8 cellular contexts compared by ENCODE assay signal in genomic region chr3:159763466-159764210, GRCh38.
DNase-seq lines count a peak whose midpoint lies in the region; ATAC-seq, FAIRE-seq and TF ChIP-seq lines count a peak whose summit lies in the region.

No MANE protein-coding gene starts in this region.

- peaks cover 22% of the 10 kb centered on the region for H3K4me1 ChIP-seq in neuron (ENCODE audit: insufficient read depth, low read length)

- no peak overlapping the region for H3K27ac ChIP-seq in CD4-positive, alpha-beta T cell (ENCODE audit: low read depth, low read length)

- POLR2A ChIA-PET in CD4-positive, alpha-beta T cell (lab: Charles Lee): no interaction called here

- H3K4me1 Mint-ChIP-seq in CD4-positive, alpha-beta T cell (ENCODE audit: low read depth): peaks cover 13% of the 10 kb centered on the region
- H3K4me1 Mint-ChIP-seq in activated T-helper 1 cell treated with anti-CD3 and anti-CD28 coated beads, Interleukin-12 subunit alpha, Interleukin-12 subunit beta, Interleukin-2, Interleukin-4 antibody, amounts not matched to agents 30 ng/mL and 10 ng/mL and 1 ng/mL, durations not matched to agents 14 hours and 24 hours and 36 hours (ENCODE audit: low read depth): peaks cover 10% of the 10 kb centered on the region

- no peak overlapping the region for H3K27ac Mint-ChIP-seq in CD4-positive, alpha-beta T cell
- H3K27ac Mint-ChIP-seq in activated T-helper 1 cell treated with anti-CD3 and anti-CD28 coated beads, Interleukin-12 subunit alpha, Interleukin-12 subunit beta, Interleukin-2, Interleukin-4 antibody, amounts not matched to agents 30 ng/mL and 10 ng/mL and 1 ng/mL, durations not matched to agents 14 hours and 24 hours and 36 hours: peak overlapping the region; percentile 67

- CTCF ChIA-PET in CD4-positive, alpha-beta T cell (lab: Charles Lee): no interaction called here

- peaks cover 58% of the 10 kb centered on the region for H3K27me3 ChIP-seq in CD4-positive, alpha-beta T cell (ENCODE audit: control insufficient read depth, insufficient read depth, low read length)
- peaks cover 44% of the 10 kb centered on the region for H3K27me3 ChIP-seq in neuron (ENCODE audit: insufficient read depth, low read length)

- H3K9me3 ChIP-seq in CD4-positive, alpha-beta T cell (ENCODE audit: control insufficient read depth, low read length): no peaks in the 10 kb centered on the region
- H3K9me3 ChIP-seq in neuron (ENCODE audit: low read length): no peaks in the 10 kb centered on the region

- peaks cover 74% of the 10 kb centered on the region for H3K27me3 Mint-ChIP-seq in CD4-positive, alpha-beta T cell
- H3K27me3 Mint-ChIP-seq in activated T-helper 1 cell treated with anti-CD3 and anti-CD28 coated beads, Interleukin-12 subunit alpha, Interleukin-12 subunit beta, Interleukin-2, Interleukin-4 antibody, amounts not matched to agents 30 ng/mL and 10 ng/mL and 1 ng/mL, durations not matched to agents 14 hours and 24 hours and 36 hours (ENCODE audit: insufficient read depth): peaks cover 65% of the 10 kb centered on the region

- DNase-seq in CD4-positive, alpha-beta T cell: no peak
- DNase-seq in NCI-H226 (peak; percentile 88), frontal cortex (ENCODE audit: low spot score in 2 of 2) (peak; percentile 67 to 82), NCI-H2029 treated with DMSO at 0.1 percent for 48 hours (lab: John Stamatoyannopoulos, UW) (no peak)
- peak; percentile 33 for DNase-seq in activated T-helper 1 cell treated with anti-CD3 and anti-CD28 coated beads, Interleukin-12 subunit alpha, Interleukin-12 subunit beta, Interleukin-2, Interleukin-4 antibody, amounts not matched to agents 30 ng/mL and 10 ng/mL and 1 ng/mL, durations not matched to agents 14 hours and 24 hours and 36 hours (ENCODE audit: low spot score)

- H3K36me3 Mint-ChIP-seq in CD4-positive, alpha-beta T cell (ENCODE audit: low read depth): no peaks in the 10 kb centered on the region
- no peaks in the 10 kb centered on the region for H3K36me3 Mint-ChIP-seq in activated T-helper 1 cell treated with anti-CD3 and anti-CD28 coated beads, Interleukin-12 subunit alpha, Interleukin-12 subunit beta, Interleukin-2, Interleukin-4 antibody, amounts not matched to agents 30 ng/mL and 10 ng/mL and 1 ng/mL, durations not matched to agents 14 hours and 24 hours and 36 hours (ENCODE audit: low read depth)

- no peaks in the 10 kb centered on the region for H3K36me3 ChIP-seq in neuron (ENCODE audit: insufficient read depth, low read length)

- H2AFZ ChIP-seq in neuron (ENCODE audit: low read depth, low read length): peak overlapping the region; percentile 82

- ATAC-seq in CD4-positive, alpha-beta T cell (ENCODE audit: poor library complexity): no peak
- peak; percentile 61 for ATAC-seq in GM19025 (IDR thresholded peaks at IDR 0.05; ENCODE audit: low read depth, unreplicated experiment)
- peak; percentile 43 for ATAC-seq in HG03108 (IDR thresholded peaks at IDR 0.05; ENCODE audit: unreplicated experiment)

- TF ChIP-seq CTCF in CD4-positive, alpha-beta T cell (IDR thresholded peaks at IDR 0.05): no peak

- H3K9me3 Mint-ChIP-seq in CD4-positive, alpha-beta T cell: no peaks in the 10 kb centered on the region
- H3K9me3 Mint-ChIP-seq in activated T-helper 1 cell treated with anti-CD3 and anti-CD28 coated beads, Interleukin-12 subunit alpha, Interleukin-12 subunit beta, Interleukin-2, Interleukin-4 antibody, amounts not matched to agents 30 ng/mL and 10 ng/mL and 1 ng/mL, durations not matched to agents 14 hours and 24 hours and 36 hours: no peaks in the 10 kb centered on the region

- peak overlapping the region; percentile 54 for H3K4me3 Mint-ChIP-seq in CD4-positive, alpha-beta T cell
- peak overlapping the region; percentile 87 for H3K4me3 Mint-ChIP-seq in activated T-helper 1 cell treated with anti-CD3 and anti-CD28 coated beads, Interleukin-12 subunit alpha, Interleukin-12 subunit beta, Interleukin-2, Interleukin-4 antibody, amounts not matched to agents 30 ng/mL and 10 ng/mL and 1 ng/mL, durations not matched to agents 14 hours and 24 hours and 36 hours

- FAIRE-seq in frontal cortex (lab: Jason Lieb, UNC): no peak

- peak overlapping the region; percentile 52 for H3K4me3 ChIP-seq in neuron (ENCODE audit: low read length)

- intact Hi-C loops in CD4-positive, alpha-beta T cell (cut with DNase I, micrococcal nuclease): no loop called here
- intact Hi-C loops in activated T-helper 1 cell treated with anti-CD3 and anti-CD28 coated beads, Interleukin-12 subunit alpha, Interleukin-12 subunit beta, Interleukin-2, Interleukin-4 antibody, amounts not matched to agents 30 ng/mL and 10 ng/mL and 1 ng/mL, durations not matched to agents 14 hours and 24 hours and 36 hours (cut with micrococcal nuclease): loop anchor here (5.0 to 10.0 kb wide), 2 partner anchors 464 to 1659 kb away; partner anchors contain the start of genes C3orf80 and SHOX2

Comparison
In these comparisons a context has a peak if more than half of its experiments do, and no peak if none do; other contexts are left out.
1. DNase-seq: peak in NCI-H226 (single experiment), activated T-helper 1 cell treated with anti-CD3 and anti-CD28 coated beads, Interleukin-12 subunit alpha, Interleukin-12 subunit beta, Interleukin-2, Interleukin-4 antibody, amounts not matched to agents 30 ng/mL and 10 ng/mL and 1 ng/mL, durations not matched to agents 14 hours and 24 hours and 36 hours (single experiment) and frontal cortex (2 of 2); none in CD4-positive, alpha-beta T cell (0 of 10) and NCI-H2029 treated with DMSO at 0.1 percent for 48 hours (single experiment).